ENCODE assay signal across 20 cellular contexts in the genomic region with DNA sequence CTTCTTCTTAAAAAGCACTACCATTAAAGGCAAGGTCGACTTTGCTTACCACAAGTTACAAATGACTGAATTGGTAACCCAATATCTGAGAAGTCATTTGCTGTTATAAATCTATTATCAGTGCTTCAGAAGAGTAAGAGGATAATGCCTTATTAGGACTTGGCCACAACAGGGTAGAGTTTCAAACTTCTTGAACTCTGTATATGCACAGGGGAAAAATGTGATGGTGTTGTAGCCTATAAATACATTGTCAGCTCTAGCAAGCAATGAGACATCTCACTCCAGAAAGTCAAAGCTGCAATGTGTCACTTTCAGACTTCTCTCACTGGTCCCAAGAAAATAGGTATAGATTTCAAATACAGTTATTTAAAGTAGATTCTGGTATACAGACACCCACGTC. TPM values are rescaled to one million over a fixed set of nuclear protein-coding genes. Genes with fewer than 3 reads are reported as not detected.
A peak's percentile ranks its signal among the peaks of the same experiment; 100 is the strongest.
DNase-seq lines count a peak whose midpoint lies in the region; ATAC-seq, FAIRE-seq and TF ChIP-seq lines count a peak whose summit lies in the region.
"Had no signal": no experiment of that assay in that cellular context is flagged by ENCODE, and none has a peak within 500 bp of the region (broad histone marks: within the 10 kb centered on the region; RNA-seq: fewer than 3 reads in every experiment).

No MANE protein-coding gene starts in this region.

- no peak overlapping the region for H3K27ac ChIP-seq in A549
- H3K27ac ChIP-seq in WERI-Rb-1 = no peak overlapping the region
- H3K27ac ChIP-seq: 22Rv1, heart left ventricle, left lung had no signal

- intact Hi-C loops in activated CD4-positive, alpha-beta memory T cell treated with anti-CD3 and anti-CD28 coated beads for 36 hours (cut with micrococcal nuclease) = no loop called here

- peak; percentile 65 for FAIRE-seq in A549 (lab: Jason Lieb, UNC)

- H3K36me3 Mint-ChIP-seq in activated CD4-positive, alpha-beta memory T cell treated with anti-CD3 and anti-CD28 coated beads for 36 hours = no peaks in the 10 kb centered on the region
- H3K36me3 Mint-ChIP-seq: CD4-positive, CD25-positive, alpha-beta regulatory T cell had no signal

- POLR2A ChIA-PET in A549 (lab: Yijun Ruan, JAX) = no interaction called here
- POLR2A ChIA-PET in activated CD4-positive, alpha-beta memory T cell treated with anti-CD3 and anti-CD28 coated beads for 36 hours (lab: Charles Lee) = no interaction called here

- H3K4me2 ChIP-seq in A549 = no peak overlapping the region

- TF ChIP-seq RAD21 in A549 (conservative IDR thresholded peaks at IDR 0.05 in 1 of 2, IDR thresholded peaks at IDR 0.05 in 1 of 2) = no peak

- no peak overlapping the region for H3K4me3 ChIP-seq in A549
- H3K4me3 ChIP-seq in WERI-Rb-1 (ENCODE audit: low read depth, low read length) = no peak overlapping the region
- H3K4me3 ChIP-seq: heart left ventricle, left lung had no signal

- H3K27me3 ChIP-seq in WERI-Rb-1 (ENCODE audit: insufficient read depth, low read depth, severe bottlenecking) = no peaks in the 10 kb centered on the region
- H3K27me3 ChIP-seq: heart left ventricle, left lung had no signal

- no peak for ATAC-seq in A549
- peak; percentile 54 for ATAC-seq in GM19452 (IDR thresholded peaks at IDR 0.05; ENCODE audit: unreplicated experiment)
- ATAC-seq in HG02763 (IDR thresholded peaks at IDR 0.05; ENCODE audit: unreplicated experiment) = peak; percentile 61
- ATAC-seq in HG03378 (IDR thresholded peaks at IDR 0.05; ENCODE audit: unreplicated experiment) = peak; percentile 79
- ATAC-seq: heart left ventricle, left lung had no signal

- H3K4me1 Mint-ChIP-seq in activated CD4-positive, alpha-beta memory T cell treated with anti-CD3 and anti-CD28 coated beads for 36 hours (ENCODE audit: low read depth) = no peaks in the 10 kb centered on the region
- H3K4me1 Mint-ChIP-seq: CD4-positive, CD25-positive, alpha-beta regulatory T cell had no signal

- H3K27me3 Mint-ChIP-seq in activated CD4-positive, alpha-beta memory T cell treated with anti-CD3 and anti-CD28 coated beads for 36 hours = peaks cover 2% of the 10 kb centered on the region
- H3K27me3 Mint-ChIP-seq: CD4-positive, CD25-positive, alpha-beta regulatory T cell had no signal

- CTCF ChIA-PET in A549 (lab: Yijun Ruan, JAX) = no interaction called here
- CTCF ChIA-PET in activated CD4-positive, alpha-beta memory T cell treated with anti-CD3 and anti-CD28 coated beads for 36 hours (lab: Charles Lee) = no interaction called here

- TF ChIP-seq CTCF in A549 (IDR thresholded peaks at IDR 0.05) (no peak), WERI-Rb-1 (IDR thresholded peaks at IDR 0.05; ENCODE audit: low read depth, low read length) (no peak)

- 2% methylated on average over 2 of the region's 2 CpGs for WGBS in A549 (ENCODE audit: missing lambda C conversion rate)

- TF ChIP-seq EP300 in A549 (IDR thresholded peaks at IDR 0.05) = no peak

- no peak overlapping the region for H3K27ac Mint-ChIP-seq in activated CD4-positive, alpha-beta memory T cell treated with anti-CD3 and anti-CD28 coated beads for 36 hours
- H3K27ac Mint-ChIP-seq: CD4-positive, CD25-positive, alpha-beta regulatory T cell had no signal

- H3K9me3 ChIP-seq in A549 = no peaks in the 10 kb centered on the region
- no peaks in the 10 kb centered on the region for H3K9me3 ChIP-seq in WERI-Rb-1 (ENCODE audit: severe bottlenecking)
- H3K9me3 ChIP-seq: heart left ventricle, left lung had no signal

- H3K9me3 Mint-ChIP-seq in activated CD4-positive, alpha-beta memory T cell treated with anti-CD3 and anti-CD28 coated beads for 36 hours = no peaks in the 10 kb centered on the region

- no peak for DNase-seq in A549 (ENCODE audit: low read depth in 1 of 2, low spot score in 1 of 2)
- DNase-seq in HPDE6-E6E7 (ENCODE audit: extremely low spot score) = no peak
- DNase-seq in GM19240 (ENCODE audit: insufficient read length, low spot score) = no peak
- DNase-seq in activated CD4-positive, alpha-beta memory T cell treated with anti-CD3 and anti-CD28 coated beads for 36 hours = no peak
- DNase-seq in WERI-Rb-1 = no peak
- DNase-seq: activated CD4-positive, alpha-beta T cell treated with anti-CD3 and anti-CD28 coated beads for 1 hour; activated T-cell treated with anti-CD3 and anti-CD28 coated beads, Interleukin-2, amount 50 U/mL, for 1 hour; CD4-positive, CD25-positive, alpha-beta regulatory T cell; erythroblast; heart left ventricle; NCI-H1048; NCI-H446; posterior cingulate gyrus; stimulated activated CD4-positive, alpha-beta T cell treated with anti-CD3 and anti-CD28 coated beads, Interleukin-15, amount 100 ng/mL, for 24 hours had no signal

- H3K4me3 Mint-ChIP-seq in activated CD4-positive, alpha-beta memory T cell treated with anti-CD3 and anti-CD28 coated beads for 36 hours = no peak overlapping the region
- H3K4me3 Mint-ChIP-seq: CD4-positive, CD25-positive, alpha-beta regulatory T cell had no signal

- H3K4me1 ChIP-seq in A549 = no peaks in the 10 kb centered on the region

- no peak for TF ChIP-seq POLR2A in A549 (IDR thresholded peaks at IDR 0.05; ENCODE audit: low read length)

- no peaks in the 10 kb centered on the region for H3K36me3 ChIP-seq in WERI-Rb-1
- H3K36me3 ChIP-seq: heart left ventricle, left lung had no signal

TF ChIP-seq in A549, 52 proteins besides CTCF, POLR2A, EP300 and RAD21:
- TF ChIP-seq EHF (CRISPR knock-in tag; IDR thresholded peaks at IDR 0.05) = no peak
- no peak for TF ChIP-seq MYC (IDR thresholded peaks at IDR 0.05; ENCODE audit: borderline replicate concordance, low read length)
- TF ChIP-seq, protein P1, sequence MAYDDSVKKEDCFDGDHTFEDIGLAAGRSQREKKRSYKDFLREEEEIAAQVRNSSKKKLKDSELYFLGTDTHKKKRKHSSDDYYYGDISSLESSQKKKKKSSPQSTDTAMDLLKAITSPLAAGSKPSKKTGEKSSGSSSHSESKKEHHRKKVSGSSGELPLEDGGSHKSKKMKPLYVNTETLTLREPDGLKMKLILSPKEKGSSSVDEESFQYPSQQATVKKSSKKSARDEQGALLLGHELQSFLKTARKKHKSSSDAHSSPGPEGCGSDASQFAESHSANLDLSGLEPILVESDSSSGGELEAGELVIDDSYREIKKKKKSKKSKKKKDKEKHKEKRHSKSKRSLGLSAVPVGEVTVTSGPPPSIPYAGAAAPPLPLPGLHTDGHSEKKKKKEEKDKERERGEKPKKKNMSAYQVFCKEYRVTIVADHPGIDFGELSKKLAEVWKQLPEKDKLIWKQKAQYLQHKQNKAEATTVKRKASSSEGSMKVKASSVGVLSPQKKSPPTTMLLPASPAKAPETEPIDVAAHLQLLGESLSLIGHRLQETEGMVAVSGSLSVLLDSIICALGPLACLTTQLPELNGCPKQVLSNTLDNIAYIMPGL (CRISPR knock-in tag; IDR thresholded peaks at IDR 0.05; ENCODE audit: borderline replicate concordance) = no peak
- TF ChIP-seq HOXB5 (CRISPR knock-in tag; IDR thresholded peaks at IDR 0.05) = no peak
- no peak for TF ChIP-seq BHLHE40 (IDR thresholded peaks at IDR 0.05; ENCODE audit: low read depth, low read length)
- no peak for TF ChIP-seq CHD4 (IDR thresholded peaks at IDR 0.05; ENCODE audit: borderline replicate concordance)
- TF ChIP-seq JUN (IDR thresholded peaks at IDR 0.05) = no peak
- TF ChIP-seq, protein P2, sequence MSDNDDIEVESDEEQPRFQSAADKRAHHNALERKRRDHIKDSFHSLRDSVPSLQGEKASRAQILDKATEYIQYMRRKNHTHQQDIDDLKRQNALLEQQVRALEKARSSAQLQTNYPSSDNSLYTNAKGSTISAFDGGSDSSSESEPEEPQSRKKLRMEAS (IDR thresholded peaks at IDR 0.05) = no peak
- no peak for TF ChIP-seq NR3C1 (IDR thresholded peaks at IDR 0.05)
- no peak for TF ChIP-seq ZNF302 (CRISPR knock-in tag; IDR thresholded peaks at IDR 0.05)
- no peak for TF ChIP-seq ZFP36 (IDR thresholded peaks at IDR 0.05; ENCODE audit: borderline replicate concordance, partially characterized antibody)

RNA-seq across cellular contexts. Expression of a gene that starts 9.3 kb away (rescaled TPM):
- 0.07 and 0.13 TPM in 2 replicates for polyA plus RNA-seq in A549 (2011; rRNA removed)
- not detected in 2 replicates for polyA plus RNA-seq in A549 (2012; cell fraction: cytosol; rRNA removed)
- polyA plus RNA-seq in A549 (2012; cell fraction: nucleus; rRNA removed) = 0.04 TPM in 1 of 2 replicates, not detected in the other
- polyA plus RNA-seq in A549 (2017; fragmentation: RNase III; extraction: RNeasy Plus Mini Kit Qiagen cat#74134 plus additional on column Dnase treatment) = 0.01 to 0.05 TPM in 2 of 3 replicates, not detected in the other
- polyA minus RNA-seq in A549 (2011; rRNA and poly(A)+ RNA removed) = not detected in 2 replicates
- not detected for total RNA-seq in activated CD4-positive, alpha-beta memory T cell treated with anti-CD3 and anti-CD28 coated beads for 36 hours
- total RNA-seq: myocyte had no signal
- polyA plus RNA-seq: CD4-positive, CD25-positive, alpha-beta regulatory T cell had no signal

Comparison
In these comparisons a context has a peak if more than half of its experiments do, and no peak if none do; other contexts are left out.
1. ATAC-seq: peak in GM19452 (single experiment), HG02763 (single experiment) and HG03378 (single experiment); none in A549 (0 of 2).